Comparison of ENCODE assay signal across 22 cellular contexts in the genomic region with DNA sequence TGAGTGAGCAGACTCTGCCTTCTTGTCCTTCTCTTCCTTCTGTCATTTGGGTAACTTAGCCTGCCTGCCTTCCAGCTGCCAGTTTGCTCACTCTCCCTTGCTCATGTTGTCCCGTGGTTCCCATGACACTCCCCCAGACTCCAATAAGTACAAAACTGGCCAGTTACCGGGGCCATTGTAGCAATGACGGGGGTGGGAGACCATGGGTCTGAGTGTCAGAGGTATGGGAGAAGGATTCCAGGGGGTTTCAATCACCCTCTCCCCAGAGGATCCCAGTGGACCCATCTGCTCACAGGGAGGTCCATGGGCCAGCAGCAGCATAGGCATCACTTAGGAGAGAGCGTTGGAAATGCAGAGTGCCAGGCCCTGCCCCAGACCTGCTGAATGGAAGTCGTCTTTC. TPM values are rescaled to one million over a fixed set of nuclear protein-coding genes. Genes with fewer than 3 reads are reported as not detected.
"Had no signal": no experiment of that assay in that cellular context is flagged by ENCODE, and none has a peak within 500 bp of the region (broad histone marks: within the 10 kb centered on the region; RNA-seq: fewer than 3 reads in every experiment).

No MANE protein-coding gene starts in this region.

- H3K36me3 Mint-ChIP-seq: activated CD4-positive, alpha-beta memory T cell treated with anti-CD3 and anti-CD28 coated beads for 36 hours; activated naive CD8-positive, alpha-beta T cell treated with anti-CD3 and anti-CD28 coated beads, Interleukin-2, amount 10 ng/mL, durations not matched to agents 7 days and 5 days; natural killer cell; stimulated activated memory B cell treated with anti-CD40 and anti-IgM and Interleukin-4, amounts not matched to agents 10 μg/mL and 1 μg/mL and 100 μg/mL, for 72 hours had no signal

- H3K27ac Mint-ChIP-seq: activated CD4-positive, alpha-beta memory T cell treated with anti-CD3 and anti-CD28 coated beads for 36 hours; activated naive CD4-positive, alpha-beta T cell treated with anti-CD3 and anti-CD28 coated beads for 36 hours; activated naive CD8-positive, alpha-beta T cell treated with anti-CD3 and anti-CD28 coated beads, Interleukin-2, amount 10 ng/mL, durations not matched to agents 7 days and 5 days; activated T-cell treated with anti-CD3 and anti-CD28 coated beads, Interleukin-2, amount 50 U/mL, for 72 hours; natural killer cell; stimulated activated memory B cell treated with anti-CD40 and anti-IgM and Interleukin-4, amounts not matched to agents 10 μg/mL and 1 μg/mL and 100 μg/mL, for 72 hours had no signal

- ATAC-seq: activated T-cell treated with anti-CD3 and anti-CD28 coated beads, Interleukin-2, amount 50 U/mL, for 72 hours; natural killer cell; stimulated activated memory B cell treated with anti-CD40 and anti-IgM and Interleukin-4, amounts not matched to agents 10 μg/mL and 1 μg/mL and 100 μg/mL, for 72 hours had no signal

- DNase-seq: activated effector memory CD4-positive, alpha-beta T cell treated with Interleukin-2 at 50 U/mL for 16 hours; activated naive CD8-positive, alpha-beta T cell treated with anti-CD3 and anti-CD28 coated beads, Interleukin-2, amount 10 ng/mL, durations not matched to agents 7 days and 5 days; lower lobe of right lung; natural killer cell; stimulated activated CD4-positive, alpha-beta T cell treated with anti-CD3 and anti-CD28 coated beads, Interleukin-1b, Interleukin-23, amount 100 ng/mL, for 48 hours had no signal

- H3K4me1 Mint-ChIP-seq: activated naive CD8-positive, alpha-beta T cell treated with anti-CD3 and anti-CD28 coated beads, Interleukin-2, amount 10 ng/mL, durations not matched to agents 7 days and 5 days; natural killer cell; stimulated activated memory B cell treated with anti-CD40 and anti-IgM and Interleukin-4, amounts not matched to agents 10 μg/mL and 1 μg/mL and 100 μg/mL, for 72 hours had no signal

- H3K4me3 ChIP-seq: cardiac muscle cell, gastroesophageal sphincter, lower lobe of right lung, pancreas, right lobe of liver, skin epidermis, stomach, testis, upper lobe of left lung had no signal

- H3K4me3 Mint-ChIP-seq: activated CD4-positive, alpha-beta memory T cell treated with anti-CD3 and anti-CD28 coated beads for 36 hours; activated naive CD4-positive, alpha-beta T cell treated with anti-CD3 and anti-CD28 coated beads for 36 hours; activated naive CD8-positive, alpha-beta T cell treated with anti-CD3 and anti-CD28 coated beads, Interleukin-2, amount 10 ng/mL, durations not matched to agents 7 days and 5 days; activated T-cell treated with anti-CD3 and anti-CD28 coated beads, Interleukin-2, amount 50 U/mL, for 72 hours; natural killer cell; stimulated activated memory B cell treated with anti-CD40 and anti-IgM and Interleukin-4, amounts not matched to agents 10 μg/mL and 1 μg/mL and 100 μg/mL, for 72 hours had no signal

- H3K9me3 Mint-ChIP-seq: activated CD4-positive, alpha-beta memory T cell treated with anti-CD3 and anti-CD28 coated beads for 36 hours; activated naive CD4-positive, alpha-beta T cell treated with anti-CD3 and anti-CD28 coated beads for 36 hours; activated naive CD8-positive, alpha-beta T cell treated with anti-CD3 and anti-CD28 coated beads, Interleukin-2, amount 10 ng/mL, durations not matched to agents 7 days and 5 days; activated T-cell treated with anti-CD3 and anti-CD28 coated beads, Interleukin-2, amount 50 U/mL, for 72 hours; natural killer cell; stimulated activated memory B cell treated with anti-CD40 and anti-IgM and Interleukin-4, amounts not matched to agents 10 μg/mL and 1 μg/mL and 100 μg/mL, for 72 hours had no signal

- H3K27ac ChIP-seq: cardiac muscle cell, gastroesophageal sphincter, heart left ventricle, lower lobe of right lung, neutrophil, pancreas, right lobe of liver, stomach, testis, upper lobe of left lung had no signal

RNA-seq across cellular contexts. Expression of a gene that starts 51.3 kb away (rescaled TPM):
- total RNA-seq: activated CD4-positive, alpha-beta memory T cell treated with anti-CD3 and anti-CD28 coated beads for 36 hours; activated naive CD4-positive, alpha-beta T cell treated with anti-CD3 and anti-CD28 coated beads for 36 hours; activated naive CD8-positive, alpha-beta T cell treated with anti-CD3 and anti-CD28 coated beads, Interleukin-2, amount 10 ng/mL, durations not matched to agents 7 days and 5 days; activated T-cell treated with anti-CD3 and anti-CD28 coated beads, Interleukin-2, amount 50 U/mL, for 72 hours; chondrocyte; dermis microvascular lymphatic vessel endothelial cell; natural killer cell; pulmonary artery endothelial cell; right lobe of liver had no signal
